In genomic region chr6:8000080-8001035, GRCh38 we compare ENCODE assay signal across 1 cellular context.
TF ChIP-seq lines count a peak whose summit lies in the region.

No MANE protein-coding gene starts in this region.

TF ChIP-seq in K562, 482 proteins besides CTCF, POLR2A, EP300 and RAD21 (continued from another document):
- TF ChIP-seq ZBTB11 (CRISPR knock-in tag; IDR thresholded peaks at IDR 0.05) (0 out of 6 replicates have a peak, but pooled peaks of 1 of the 3 experiments have one; percentile 22), CTCFL (IDR thresholded peaks at IDR 0.05; ENCODE audit: borderline replicate concordance, insufficient read depth, low read depth, low read length, poor library complexity, severe bottlenecking) (no peak), PKNOX1 (IDR thresholded peaks at IDR 0.05) (0 out of 2 replicates have a peak, but pooled peaks have one; percentile 14), ZZZ3 (IDR thresholded peaks at IDR 0.05) (no peak), KLF6 (CRISPR knock-in tag; IDR thresholded peaks at IDR 0.05; ENCODE audit: borderline replicate concordance) (no peak)
